ENCODE assay signal across 34 cellular contexts in the genomic region with DNA sequence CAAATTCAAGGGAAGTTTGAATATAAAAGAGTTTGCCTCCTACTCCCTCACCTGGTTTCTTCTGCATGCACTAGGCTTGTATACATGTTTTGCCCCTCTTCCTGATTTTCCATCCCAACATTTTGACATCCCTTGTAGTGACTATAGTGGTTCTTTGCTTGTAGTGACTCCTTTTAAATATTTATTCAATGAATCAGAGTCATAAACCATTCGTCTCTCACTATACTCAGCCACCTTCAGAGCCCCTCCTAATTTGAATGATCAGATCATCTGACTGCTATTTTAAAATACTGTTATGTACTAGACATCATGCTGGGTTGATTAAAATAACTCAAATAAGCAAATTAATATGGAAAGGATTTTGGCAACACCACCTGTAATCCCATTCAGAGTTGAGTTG.
"Had no signal": no experiment of that assay in that cellular context is flagged by ENCODE, and none has a peak within 500 bp of the region (broad histone marks: within the 10 kb centered on the region; RNA-seq: fewer than 3 reads in every experiment).

No MANE protein-coding gene starts in this region.

- H3K27ac Mint-ChIP-seq: activated B cell treated with CpG ODN at 0.5 μM for 24 hours; activated CD8-positive, alpha-beta T cell treated with anti-CD3 and anti-CD28 coated beads for 36 hours; activated naive CD4-positive, alpha-beta T cell treated with anti-CD3 and anti-CD28 coated beads for 36 hours; activated naive CD4-positive, alpha-beta T cell treated with anti-CD3 and anti-CD28 coated beads, Interleukin-2, amount 50 U/mL, for 24 hours; activated naive CD8-positive, alpha-beta T cell treated with anti-CD3 and anti-CD28 coated beads for 36 hours; activated naive CD8-positive, alpha-beta T cell treated with anti-CD3 and anti-CD28 coated beads, Interleukin-2, amount 50 U/mL, for 24 hours; activated T-helper 17 cell treated with anti-CD3 and anti-CD28 coated beads, Interleukin-2, amount 50 U/mL, for 72 hours; dendritic cell treated with granulocyte-macrophage colony-stimulating factor and Interleukin-4, amounts not matched to agents 40 ng/mL and 50 ng/mL, for 4 days; endodermal cell; T-helper 17 cell; T-helper 2 cell treated with Interferon-gamma antibody and Interleukin-4, amounts not matched to agents 5 μg/mL and 100 μg/mL, for 36 hours had no signal

- H3K27me3 ChIP-seq: adrenal gland, body of pancreas, cardiac muscle cell, gastrocnemius medialis, heart left ventricle had no signal

- H3K27me3 Mint-ChIP-seq: activated B cell treated with CpG ODN at 0.5 μM for 24 hours; activated CD8-positive, alpha-beta T cell treated with anti-CD3 and anti-CD28 coated beads for 36 hours; activated naive CD4-positive, alpha-beta T cell treated with anti-CD3 and anti-CD28 coated beads, Interleukin-2, amount 50 U/mL, for 24 hours; activated naive CD8-positive, alpha-beta T cell treated with anti-CD3 and anti-CD28 coated beads for 36 hours; activated naive CD8-positive, alpha-beta T cell treated with anti-CD3 and anti-CD28 coated beads, Interleukin-2, amount 50 U/mL, for 24 hours; activated T-helper 17 cell treated with anti-CD3 and anti-CD28 coated beads, Interleukin-2, amount 50 U/mL, for 72 hours; dendritic cell treated with granulocyte-macrophage colony-stimulating factor and Interleukin-4, amounts not matched to agents 40 ng/mL and 50 ng/mL, for 4 days; T-helper 17 cell had no signal

- H3K4me1 ChIP-seq: adrenal gland, body of pancreas, gastrocnemius medialis, heart left ventricle had no signal

- H3K9me3 ChIP-seq: adrenal gland, body of pancreas, gastrocnemius medialis, heart left ventricle had no signal

- DNase-seq: activated B cell treated with CpG ODN at 0.5 μM for 24 hours; activated CD4-positive, alpha-beta T cell treated with anti-CD3 and anti-CD28 coated beads for 48 hours; activated CD4-positive, alpha-beta T cell treated with anti-CD3 and anti-CD28 coated beads, Interleukin-2, amount 50 U/mL, for 1 hour; activated CD4-positive, alpha-beta T cell treated with anti-CD3 and anti-CD28 coated beads, Interleukin-2, amount 50 U/mL, for 48 hours; activated CD8-positive, alpha-beta memory T cell treated with anti-CD3 and anti-CD28 coated beads for 24 hours; activated CD8-positive, alpha-beta T cell treated with anti-CD3 and anti-CD28 coated beads for 36 hours; activated effector memory CD4-positive, alpha-beta T cell treated with anti-CD3 and anti-CD28 coated beads, Interleukin-2, amount 50 U/mL, for 16 hours; activated naive CD4-positive, alpha-beta T cell treated with anti-CD3 and anti-CD28 coated beads for 36 hours; activated naive CD8-positive, alpha-beta T cell treated with anti-CD3 and anti-CD28 coated beads for 36 hours; activated naive CD8-positive, alpha-beta T cell treated with anti-CD3 and anti-CD28 coated beads, Interleukin-2, amount 50 U/mL, for 24 hours; activated T-cell treated with anti-CD3 and anti-CD28 coated beads, Interleukin-2, amount 50 U/mL, for 4 hours; adrenal gland; amygdala; aorta; body of pancreas; central memory CD4-positive, alpha-beta T cell; dorsolateral prefrontal cortex; effector memory CD4-positive, alpha-beta T cell; endodermal cell; foreskin fibroblast; gastrocnemius medialis; glutamatergic neuron; heart left ventricle; T-helper 17 cell; T1000; WERI-Rb-1 had no signal

- H3K4me1 Mint-ChIP-seq: activated B cell treated with CpG ODN at 0.5 μM for 24 hours; activated naive CD4-positive, alpha-beta T cell treated with anti-CD3 and anti-CD28 coated beads, Interleukin-2, amount 50 U/mL, for 24 hours; activated naive CD8-positive, alpha-beta T cell treated with anti-CD3 and anti-CD28 coated beads for 36 hours; activated naive CD8-positive, alpha-beta T cell treated with anti-CD3 and anti-CD28 coated beads, Interleukin-2, amount 50 U/mL, for 24 hours; activated T-helper 17 cell treated with anti-CD3 and anti-CD28 coated beads, Interleukin-2, amount 50 U/mL, for 72 hours; T-helper 17 cell had no signal

- H3K9me3 Mint-ChIP-seq: activated B cell treated with CpG ODN at 0.5 μM for 24 hours; activated naive CD8-positive, alpha-beta T cell treated with anti-CD3 and anti-CD28 coated beads for 36 hours; activated naive CD8-positive, alpha-beta T cell treated with anti-CD3 and anti-CD28 coated beads, Interleukin-2, amount 50 U/mL, for 24 hours; dendritic cell treated with granulocyte-macrophage colony-stimulating factor and Interleukin-4, amounts not matched to agents 40 ng/mL and 50 ng/mL, for 4 days; endodermal cell had no signal

- H3K4me3 ChIP-seq: adrenal gland, body of pancreas, cardiac muscle cell, coronary artery, dorsolateral prefrontal cortex, gastrocnemius medialis, heart left ventricle had no signal

- H3K27ac ChIP-seq: adrenal gland, body of pancreas, cardiac muscle cell, coronary artery, dorsolateral prefrontal cortex, gastrocnemius medialis, heart left ventricle, WERI-Rb-1 had no signal

- H3K36me3 Mint-ChIP-seq: activated naive CD4-positive, alpha-beta T cell treated with anti-CD3 and anti-CD28 coated beads, Interleukin-2, amount 50 U/mL, for 24 hours; activated naive CD8-positive, alpha-beta T cell treated with anti-CD3 and anti-CD28 coated beads for 36 hours had no signal

- H3K36me3 ChIP-seq: adrenal gland, cardiac muscle cell, gastrocnemius medialis, heart left ventricle, WERI-Rb-1 had no signal

- H3K4me3 Mint-ChIP-seq: activated B cell treated with CpG ODN at 0.5 μM for 24 hours; activated CD8-positive, alpha-beta T cell treated with anti-CD3 and anti-CD28 coated beads for 36 hours; activated naive CD4-positive, alpha-beta T cell treated with anti-CD3 and anti-CD28 coated beads for 36 hours; activated naive CD4-positive, alpha-beta T cell treated with anti-CD3 and anti-CD28 coated beads, Interleukin-2, amount 50 U/mL, for 24 hours; activated naive CD8-positive, alpha-beta T cell treated with anti-CD3 and anti-CD28 coated beads for 36 hours; activated naive CD8-positive, alpha-beta T cell treated with anti-CD3 and anti-CD28 coated beads, Interleukin-2, amount 50 U/mL, for 24 hours; activated T-cell treated with anti-CD3 and anti-CD28 coated beads, Interleukin-2, amount 50 U/mL, for 4 hours; activated T-helper 17 cell treated with anti-CD3 and anti-CD28 coated beads, Interleukin-2, amount 50 U/mL, for 72 hours; dendritic cell treated with granulocyte-macrophage colony-stimulating factor and Interleukin-4, amounts not matched to agents 40 ng/mL and 50 ng/mL, for 4 days; endodermal cell; T-helper 17 cell; T-helper 2 cell treated with Interferon-gamma antibody and Interleukin-4, amounts not matched to agents 5 μg/mL and 100 μg/mL, for 36 hours had no signal

- ATAC-seq: activated CD4-positive, CD25-positive, alpha-beta regulatory T cell treated with anti-CD3 and anti-CD28 coated beads, Interleukin-2, amount 50 U/mL, for 24 hours; activated CD8-positive, alpha-beta T cell treated with anti-CD3 and anti-CD28 coated beads for 36 hours; activated naive CD8-positive, alpha-beta T cell treated with anti-CD3 and anti-CD28 coated beads, Interleukin-2, amount 50 U/mL, for 24 hours; activated T-cell treated with anti-CD3 and anti-CD28 coated beads, Interleukin-2, amount 50 U/mL, for 4 hours; activated T-helper 17 cell treated with anti-CD3 and anti-CD28 coated beads, Interleukin-2, amount 50 U/mL, for 72 hours; body of pancreas; esophagus mucosa; gastrocnemius medialis; heart left ventricle; T-helper 17 cell had no signal
